ENCODE assay signal across 29 cellular contexts in the genomic region with DNA sequence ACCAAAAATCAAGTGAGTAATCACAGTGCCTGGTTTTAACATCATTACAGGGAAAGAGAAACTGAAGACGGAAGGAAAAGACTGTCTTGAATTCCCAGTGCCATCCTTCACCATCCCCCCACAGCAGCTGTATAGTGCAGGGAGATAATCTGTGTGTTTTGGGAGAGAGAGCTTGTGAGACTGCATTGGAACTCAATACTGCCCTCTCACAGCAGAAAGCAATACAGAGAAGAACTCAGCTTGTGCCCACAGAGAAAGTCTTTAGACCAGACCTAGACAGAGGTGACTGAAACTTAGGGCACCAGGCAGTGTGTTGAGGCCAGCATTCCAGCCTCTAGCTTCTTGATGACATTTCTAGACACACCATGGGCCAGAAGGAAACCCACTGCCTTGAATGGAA.
"Had no signal": no experiment of that assay in that cellular context is flagged by ENCODE, and none has a peak within 500 bp of the region (broad histone marks: within the 10 kb centered on the region; RNA-seq: fewer than 3 reads in every experiment).

No MANE protein-coding gene starts in this region.

- H3K36me3 Mint-ChIP-seq: activated naive CD4-positive, alpha-beta T cell treated with anti-CD3 and anti-CD28 coated beads, Interleukin-2, amount 50 U/mL, for 24 hours had no signal

- H3K4me1 Mint-ChIP-seq: activated naive CD4-positive, alpha-beta T cell treated with anti-CD3 and anti-CD28 coated beads, Interleukin-2, amount 50 U/mL, for 24 hours had no signal

- H3K27ac Mint-ChIP-seq: activated CD8-positive, alpha-beta T cell treated with anti-CD3 and anti-CD28 coated beads, Interleukin-2, amount 10 ng/mL, durations not matched to agents 7 days and 5 days; activated naive CD4-positive, alpha-beta T cell treated with anti-CD3 and anti-CD28 coated beads, Interleukin-2, amount 50 U/mL, for 24 hours; activated T-cell treated with anti-CD3 and anti-CD28 coated beads, Interleukin-2, amount 50 U/mL, for 24 hours; activated T-helper 1 cell treated with anti-CD3 and anti-CD28 coated beads, Interleukin-12 subunit alpha, Interleukin-12 subunit beta, Interleukin-2, Interleukin-4 antibody, amounts not matched to agents 30 ng/mL and 10 ng/mL and 1 ng/mL, durations not matched to agents 14 hours and 24 hours and 36 hours had no signal

- H3K4me3 Mint-ChIP-seq: activated CD8-positive, alpha-beta T cell treated with anti-CD3 and anti-CD28 coated beads, Interleukin-2, amount 10 ng/mL, durations not matched to agents 7 days and 5 days; activated naive CD4-positive, alpha-beta T cell treated with anti-CD3 and anti-CD28 coated beads, Interleukin-2, amount 50 U/mL, for 24 hours; activated T-cell treated with anti-CD3 and anti-CD28 coated beads, Interleukin-2, amount 50 U/mL, for 24 hours; activated T-helper 1 cell treated with anti-CD3 and anti-CD28 coated beads, Interleukin-12 subunit alpha, Interleukin-12 subunit beta, Interleukin-2, Interleukin-4 antibody, amounts not matched to agents 30 ng/mL and 10 ng/mL and 1 ng/mL, durations not matched to agents 14 hours and 24 hours and 36 hours had no signal

- H3K4me2 ChIP-seq: SK-N-SH had no signal

- H3K36me3 ChIP-seq: breast epithelium, Peyer's patch, WERI-Rb-1 had no signal

- H3K4me1 ChIP-seq: breast epithelium, Peyer's patch had no signal

- H3K27ac ChIP-seq: breast epithelium, Peyer's patch, RWPE1, WERI-Rb-1 had no signal

- H3K9me2 ChIP-seq: SK-N-SH had no signal

- H3K27me3 ChIP-seq: breast epithelium, Peyer's patch had no signal

- ATAC-seq: activated CD4-positive, CD25-positive, alpha-beta regulatory T cell treated with anti-CD3 and anti-CD28 coated beads, Interleukin-2, amount 50 U/mL, for 24 hours; activated CD8-positive, alpha-beta T cell treated with anti-CD3 and anti-CD28 coated beads, Interleukin-2, amount 10 ng/mL, durations not matched to agents 7 days and 5 days had no signal

- H3K4me3 ChIP-seq: breast epithelium, Peyer's patch had no signal

- H3K27me3 Mint-ChIP-seq: activated naive CD4-positive, alpha-beta T cell treated with anti-CD3 and anti-CD28 coated beads, Interleukin-2, amount 50 U/mL, for 24 hours; activated T-cell treated with anti-CD3 and anti-CD28 coated beads, Interleukin-2, amount 50 U/mL, for 24 hours had no signal

- DNase-seq: activated CD4-positive, alpha-beta T cell treated with anti-CD3 and anti-CD28 coated beads for 48 hours; activated CD4-positive, alpha-beta T cell treated with anti-CD3 and anti-CD28 coated beads, Interleukin-2, amount 50 U/mL, for 4 hours; activated CD8-positive, alpha-beta T cell treated with anti-CD3 and anti-CD28 coated beads, Interleukin-2, amount 10 ng/mL, durations not matched to agents 7 days and 5 days; activated effector memory CD4-positive, alpha-beta T cell treated with Interleukin-2 at 50 U/mL for 16 hours; activated naive CD4-positive, alpha-beta T cell; activated T-cell treated with anti-CD3 and anti-CD28 coated beads, Interleukin-2, amount 50 U/mL, for 24 hours; aorta; caudate nucleus; Kasumi-1; NCI-H1092; NCI-H1417; NCI-H1930; NCI-H2171; NCI-H2227 treated with DMSO at 0.1 percent for 48 hours; NCI-H446 treated with DMSO at 0.1 percent for 48 hours; NCI-H524 treated with DMSO at 0.1 percent for 48 hours; NCI-H748 treated with DMSO at 0.1 percent for 48 hours; NK-92 treated with Interleukin-12 subunit alpha and Interleukin-12 subunit beta, amount 100 ng/mL, for 24 hours; OCI-M1; Peyer's patch; SIG-M5; SK-N-SH; T-helper 1 cell; WERI-Rb-1 had no signal
